In genomic region chrX:69285401-69285871, GRCh38 we compare ENCODE assay signal across 9 cellular contexts.
DNase-seq lines count a peak whose midpoint lies in the region; ATAC-seq, FAIRE-seq and TF ChIP-seq lines count a peak whose summit lies in the region.
"Had no signal": no experiment of that assay in that cellular context is flagged by ENCODE, and none has a peak within 500 bp of the region (broad histone marks: within the 10 kb centered on the region; RNA-seq: fewer than 3 reads in every experiment).

No MANE protein-coding gene starts in this region.

- peak overlapping the region; percentile 26 for H3K4me3 Mint-ChIP-seq in Calu3 (ENCODE audit: low read depth, unreplicated experiment)

- peaks cover 2% of the 10 kb centered on the region for H3K27me3 Mint-ChIP-seq in Calu3 (ENCODE audit: unreplicated experiment)

- no peaks in the 10 kb centered on the region for H3K9me3 ChIP-seq in RWPE2 (ENCODE audit: severe bottlenecking)
- no peaks in the 10 kb centered on the region for H3K9me3 ChIP-seq in pancreas

- TF ChIP-seq CTCF in Calu3 (IDR thresholded peaks at IDR 0.05; ENCODE audit: unreplicated experiment) (no peak), RWPE2 (IDR thresholded peaks at IDR 0.05; ENCODE audit: poor library complexity, severe bottlenecking) (no peak), fibroblast of the aortic adventitia (IDR thresholded peaks at IDR 0.05; ENCODE audit: insufficient read depth, low read length) (no peak), pancreas (IDR thresholded peaks at IDR 0.05) (no peak)

- intact Hi-C loops in Calu3 (cut with micrococcal nuclease; ENCODE audit: unreplicated experiment), result loop anchor here (5.0 to 10.0 kb wide), 2 partner anchors 102 to 131 kb away; no protein-coding TSS in a partner anchor
- intact Hi-C loops in pancreas (cut with DNase I), result loop anchor here in 1 of 3 donors (5.0 to 10.0 kb wide), 2 partner anchors 191 to 458 kb away; partner anchors contain the start of gene EFNB1

- no peaks in the 10 kb centered on the region for H3K27me3 ChIP-seq in RWPE2 (ENCODE audit: insufficient read depth, poor library complexity, severe bottlenecking)
- H3K27me3 ChIP-seq in pancreas, result peaks cover 0 to 8% (median 0%) of the 10 kb centered on the region in 4 donors

- no peaks in the 10 kb centered on the region for H3K9me3 Mint-ChIP-seq in Calu3 (ENCODE audit: low read depth, unreplicated experiment)

- no TSS peak for BruUV-seq in Calu3 (replicated peaks; lab: Mats Ljungman, UMichigan)

- no peak for DNase-seq in Calu3
- no peak for DNase-seq in RWPE2 (ENCODE audit: low spot score)
- DNase-seq in fibroblast of the aortic adventitia (ENCODE audit: low read depth), result peak; percentile 34
- DNase-seq in pancreas, result no peak
- no peak for DNase-seq in amygdala (lab: John Stamatoyannopoulos, UW)
- no peak for DNase-seq in DMS153 treated with DMSO at 0.1 percent for 48 hours (lab: John Stamatoyannopoulos, UW; ENCODE audit: unreplicated experiment)
- DNase-seq in SHP77 (lab: John Stamatoyannopoulos, UW), result no peak

- CTCF ChIA-PET in Calu3 (lab: Charles Lee), result no interaction called here

- no peaks in the 10 kb centered on the region for H3K36me3 ChIP-seq in RWPE2 (ENCODE audit: low read depth)
- H3K36me3 ChIP-seq in pancreas, result no peaks in the 10 kb centered on the region

- no peak for FAIRE-seq in pancreas (lab: Jason Lieb, UNC)
- FAIRE-seq: GM18507 had no signal

- no peaks in the 10 kb centered on the region for H3K36me3 Mint-ChIP-seq in Calu3 (ENCODE audit: insufficient read depth, unreplicated experiment)

- peaks cover 8% of the 10 kb centered on the region for H3K4me1 Mint-ChIP-seq in Calu3 (ENCODE audit: low read depth, unreplicated experiment)

- H3K27ac ChIP-seq in RWPE2 (ENCODE audit: poor library complexity, severe bottlenecking) (no peak overlapping the region), pancreas (no peak overlapping the region)

- no peaks in the 10 kb centered on the region for H3K4me1 ChIP-seq in RWPE2 (ENCODE audit: insufficient read depth, poor library complexity, severe bottlenecking)
- peaks cover 0 to 5% (median 3%) of the 10 kb centered on the region in 3 donors for H3K4me1 ChIP-seq in pancreas

- WGBS in pancreas, 2 donors, result 56% methylated on average over 10 of the region's 10 CpGs

- ATAC-seq in RWPE2 (ENCODE audit: low read depth), result peak; percentile 50; the same call in 2 of the 3 replicates
- peak in 3 of 4 donors; percentile 3 to 14 (median 13) for ATAC-seq in pancreas
- no peak for ATAC-seq in GM21423 (IDR thresholded peaks at IDR 0.05; ENCODE audit: unreplicated experiment)

- no peak overlapping the region for H3K27ac Mint-ChIP-seq in Calu3 (ENCODE audit: unreplicated experiment)

- H3K4me3 ChIP-seq in RWPE2 (ENCODE audit: severe bottlenecking), result peak overlapping the region; percentile 28
- H3K4me3 ChIP-seq in fibroblast of the aortic adventitia (ENCODE audit: low read depth, low read length), result peak overlapping the region; percentile 55
- peak overlapping the region in 2 of 4 donors; percentile 13 to 39 for H3K4me3 ChIP-seq in pancreas
